16 cellular contexts compared by ENCODE assay signal in genomic region chr17:74457820-74458166, GRCh38. TPM values are rescaled to one million over a fixed set of nuclear protein-coding genes. Genes with fewer than 3 reads are reported as not detected.
A peak's percentile ranks its signal among the peaks of the same experiment; 100 is the strongest.
DNase-seq lines count a peak whose midpoint lies in the region; ATAC-seq and TF ChIP-seq lines count a peak whose summit lies in the region.
"Had no signal": no experiment of that assay in that cellular context is flagged by ENCODE, and none has a peak within 500 bp of the region (broad histone marks: within the 10 kb centered on the region; RNA-seq: fewer than 3 reads in every experiment).

No MANE protein-coding gene starts in this region.

- no peak overlapping the region for H2AFZ ChIP-seq in Loucy (ENCODE audit: low read length)
- peak overlapping the region; percentile 90 for H2AFZ ChIP-seq in parathyroid adenoma

- H3K4me2 ChIP-seq in Loucy (ENCODE audit: low read depth, low read length, poor library complexity, severe bottlenecking) (no peak overlapping the region), parathyroid adenoma (ENCODE audit: low read length) (peak overlapping the region; percentile 35)

- H4K20me1 ChIP-seq in Loucy (ENCODE audit: insufficient read depth, low read length, poor library complexity, severe bottlenecking), result no peaks in the 10 kb centered on the region

- H3K4me3 Mint-ChIP-seq in CD4-positive, alpha-beta memory T cell, result peak overlapping the region in 3 of 8 donors; percentile 26 to 71 (median 56)
- H3K4me3 Mint-ChIP-seq in activated T-helper 2 cell treated with anti-CD3 and anti-CD28 coated beads, Interferon-gamma antibody, Interleukin-2, Interleukin-4, amounts not matched to agents 10 μg/mL and 5 μg/mL and 100 μg/mL, durations not matched to agents 14 hours and 24 hours and 36 hours (ENCODE audit: low read depth), result no peak overlapping the region
- no peak overlapping the region for H3K4me3 Mint-ChIP-seq in stimulated activated naive CD8-positive, alpha-beta T cell treated with anti-CD3 and anti-CD28 coated beads, Interleukin-15, amount 100 ng/mL, for 72 hours
- H3K4me3 Mint-ChIP-seq: activated naive CD4-positive, alpha-beta T cell treated with anti-CD3 and anti-CD28 coated beads, Interleukin-2, amount 10 ng/mL, durations not matched to agents 7 days and 5 days; stimulated activated memory B cell treated with anti-CD40 and anti-IgM and Interleukin-4, amounts not matched to agents 10 μg/mL and 1 μg/mL and 100 μg/mL, for 72 hours had no signal

- H3K9me3 Mint-ChIP-seq in CD4-positive, alpha-beta memory T cell, result no peaks in the 10 kb centered on the region
- H3K9me3 Mint-ChIP-seq in activated T-helper 2 cell treated with anti-CD3 and anti-CD28 coated beads, Interferon-gamma antibody, Interleukin-2, Interleukin-4, amounts not matched to agents 10 μg/mL and 5 μg/mL and 100 μg/mL, durations not matched to agents 14 hours and 24 hours and 36 hours, result no peaks in the 10 kb centered on the region
- H3K9me3 Mint-ChIP-seq in stimulated activated naive CD8-positive, alpha-beta T cell treated with anti-CD3 and anti-CD28 coated beads, Interleukin-15, amount 100 ng/mL, for 72 hours, result no peaks in the 10 kb centered on the region
- H3K9me3 Mint-ChIP-seq: activated naive CD4-positive, alpha-beta T cell treated with anti-CD3 and anti-CD28 coated beads, Interleukin-2, amount 10 ng/mL, durations not matched to agents 7 days and 5 days; nephron; stimulated activated memory B cell treated with anti-CD40 and anti-IgM and Interleukin-4, amounts not matched to agents 10 μg/mL and 1 μg/mL and 100 μg/mL, for 72 hours had no signal

- H3K36me3 ChIP-seq in CD4-positive, alpha-beta memory T cell (ENCODE audit: insufficient read depth, low read length), result no peaks in the 10 kb centered on the region
- H3K36me3 ChIP-seq in Loucy (ENCODE audit: insufficient read depth, low read length) (no peaks in the 10 kb centered on the region), colonic mucosa (no peaks in the 10 kb centered on the region), parathyroid adenoma (ENCODE audit: control insufficient read depth, insufficient read depth, low read length) (no peaks in the 10 kb centered on the region)
- H3K36me3 ChIP-seq: heart left ventricle had no signal

- CTCF ChIA-PET in CD4-positive, alpha-beta memory T cell (lab: Charles Lee; ENCODE audit: partially characterized antibody), result interaction anchor here (0.7 to 9.9 kb wide), 25 partner anchors 8 to 256 kb away, joined by 3 to 105 read pairs (median 5); partner anchors contain the start of genes BTBD17, CD300A, GPR142 and TTYH2

- H3K27me3 Mint-ChIP-seq in CD4-positive, alpha-beta memory T cell, result no peaks in the 10 kb centered on the region
- H3K27me3 Mint-ChIP-seq in activated T-helper 2 cell treated with anti-CD3 and anti-CD28 coated beads, Interferon-gamma antibody, Interleukin-2, Interleukin-4, amounts not matched to agents 10 μg/mL and 5 μg/mL and 100 μg/mL, durations not matched to agents 14 hours and 24 hours and 36 hours (ENCODE audit: low read depth), result peaks cover 2% of the 10 kb centered on the region
- H3K27me3 Mint-ChIP-seq in stimulated activated naive CD8-positive, alpha-beta T cell treated with anti-CD3 and anti-CD28 coated beads, Interleukin-15, amount 100 ng/mL, for 72 hours, result peaks cover 9% of the 10 kb centered on the region

- no peaks in the 10 kb centered on the region for H3K9me3 ChIP-seq in CD4-positive, alpha-beta memory T cell (ENCODE audit: control insufficient read depth in 1 of 2, low read length in 2 of 2)
- H3K9me3 ChIP-seq in Loucy (ENCODE audit: insufficient read depth, low read depth, low read length) (no peaks in the 10 kb centered on the region), colonic mucosa (no peaks in the 10 kb centered on the region), parathyroid adenoma (ENCODE audit: control insufficient read depth, low read length) (no peaks in the 10 kb centered on the region)
- H3K9me3 ChIP-seq: heart left ventricle had no signal

- POLR2A ChIA-PET in CD4-positive, alpha-beta memory T cell (lab: Charles Lee; ENCODE audit: partially characterized antibody), result interaction anchor here (1.0 to 1.9 kb wide), 6 partner anchors 9 to 255 kb away, joined by 3 to 8 read pairs (median 3); partner anchors contain the start of genes CD300A and TTYH2

- no peaks in the 10 kb centered on the region for H3K9me2 ChIP-seq in Loucy (replicated peaks; ENCODE audit: low read depth, low read length)

- H3K4me1 Mint-ChIP-seq in CD4-positive, alpha-beta memory T cell, result peaks cover 20 to 52% (median 34%) of the 10 kb centered on the region in 4 donors
- peaks cover 23% of the 10 kb centered on the region for H3K4me1 Mint-ChIP-seq in activated T-helper 2 cell treated with anti-CD3 and anti-CD28 coated beads, Interferon-gamma antibody, Interleukin-2, Interleukin-4, amounts not matched to agents 10 μg/mL and 5 μg/mL and 100 μg/mL, durations not matched to agents 14 hours and 24 hours and 36 hours (ENCODE audit: low read depth)
- peaks cover 39% of the 10 kb centered on the region for H3K4me1 Mint-ChIP-seq in stimulated activated naive CD8-positive, alpha-beta T cell treated with anti-CD3 and anti-CD28 coated beads, Interleukin-15, amount 100 ng/mL, for 72 hours

- H3K27ac ChIP-seq in CD4-positive, alpha-beta memory T cell (ENCODE audit: low read depth, low read length), result no peak overlapping the region
- H3K27ac ChIP-seq in colonic mucosa (no peak overlapping the region), parathyroid adenoma (no peak overlapping the region)
- H3K27ac ChIP-seq: HL-60, skin epidermis had no signal

- no peaks in the 10 kb centered on the region for H3K36me3 Mint-ChIP-seq in CD4-positive, alpha-beta memory T cell
- H3K36me3 Mint-ChIP-seq in activated T-helper 2 cell treated with anti-CD3 and anti-CD28 coated beads, Interferon-gamma antibody, Interleukin-2, Interleukin-4, amounts not matched to agents 10 μg/mL and 5 μg/mL and 100 μg/mL, durations not matched to agents 14 hours and 24 hours and 36 hours (ENCODE audit: low read depth), result no peaks in the 10 kb centered on the region
- H3K36me3 Mint-ChIP-seq: activated naive CD4-positive, alpha-beta T cell treated with anti-CD3 and anti-CD28 coated beads, Interleukin-2, amount 10 ng/mL, durations not matched to agents 7 days and 5 days; stimulated activated memory B cell treated with anti-CD40 and anti-IgM and Interleukin-4, amounts not matched to agents 10 μg/mL and 1 μg/mL and 100 μg/mL, for 72 hours had no signal

- H3K4me3 ChIP-seq in CD4-positive, alpha-beta memory T cell (ENCODE audit: low read length in 2 of 2), result no peak overlapping the region
- H3K4me3 ChIP-seq in Loucy (ENCODE audit: low read length, poor library complexity, severe bottlenecking), result no peak overlapping the region
- H3K4me3 ChIP-seq in colonic mucosa, result no peak overlapping the region
- H3K4me3 ChIP-seq in parathyroid adenoma (ENCODE audit: low read depth, low read length), result no peak overlapping the region
- H3K4me3 ChIP-seq: skin epidermis had no signal

- intact Hi-C loops in CD4-positive, alpha-beta memory T cell (cut with micrococcal nuclease), result loop anchor here (1.0 kb wide), 5 partner anchors 78 to 254 kb away; partner anchors contain the start of gene RPL38
- intact Hi-C loops in colonic mucosa (cut with DNase I), result loop anchor here (1.0 kb wide), 1 partner anchor 78 kb away; no protein-coding TSS in a partner anchor
- intact Hi-C loops in activated T-helper 2 cell treated with anti-CD3 and anti-CD28 coated beads, Interferon-gamma antibody, Interleukin-2, Interleukin-4, amounts not matched to agents 10 μg/mL and 5 μg/mL and 100 μg/mL, durations not matched to agents 14 hours and 24 hours and 36 hours (cut with micrococcal nuclease), result loop anchor here (1.0 to 5.0 kb wide), 4 partner anchors 35 to 160 kb away; no protein-coding TSS in a partner anchor

- H3K4me1 ChIP-seq in CD4-positive, alpha-beta memory T cell (ENCODE audit: insufficient read depth, low read length), result peaks cover 56% of the 10 kb centered on the region
- H3K4me1 ChIP-seq in Loucy (ENCODE audit: insufficient read depth, low read length, poor library complexity, severe bottlenecking), result peaks cover 6% of the 10 kb centered on the region
- H3K4me1 ChIP-seq in colonic mucosa, result peaks cover 16% of the 10 kb centered on the region
- H3K4me1 ChIP-seq in parathyroid adenoma, result peaks cover 24% of the 10 kb centered on the region

- H3K27ac Mint-ChIP-seq in CD4-positive, alpha-beta memory T cell, result peak overlapping the region in 4 of 7 donors; percentile 43 to 77 (median 60)
- no peak overlapping the region for H3K27ac Mint-ChIP-seq in activated T-helper 2 cell treated with anti-CD3 and anti-CD28 coated beads, Interferon-gamma antibody, Interleukin-2, Interleukin-4, amounts not matched to agents 10 μg/mL and 5 μg/mL and 100 μg/mL, durations not matched to agents 14 hours and 24 hours and 36 hours
- no peak overlapping the region for H3K27ac Mint-ChIP-seq in stimulated activated naive CD8-positive, alpha-beta T cell treated with anti-CD3 and anti-CD28 coated beads, Interleukin-15, amount 100 ng/mL, for 72 hours

- no peak overlapping the region for H3K9ac ChIP-seq in Loucy (ENCODE audit: low read depth, low read length, poor library complexity, severe bottlenecking)
- H3K9ac ChIP-seq in colonic mucosa (ENCODE audit: low read depth in 2 of 2, low read length in 2 of 2), result no peak overlapping the region
- no peak overlapping the region for H3K9ac ChIP-seq in parathyroid adenoma

- no peak for ATAC-seq in stimulated activated naive CD8-positive, alpha-beta T cell treated with anti-CD3 and anti-CD28 coated beads, Interleukin-15, amount 100 ng/mL, for 72 hours

- H3F3A ChIP-seq in Loucy (ENCODE audit: low read depth), result no peaks in the 10 kb centered on the region

- no peaks in the 10 kb centered on the region for H3K79me2 ChIP-seq in Loucy (ENCODE audit: insufficient read depth, low read length)
- H3K79me2 ChIP-seq in parathyroid adenoma, result no peaks in the 10 kb centered on the region

- H3K27me3 ChIP-seq in CD4-positive, alpha-beta memory T cell (ENCODE audit: insufficient read depth, low read length), result no peaks in the 10 kb centered on the region
- peaks cover 37% of the 10 kb centered on the region for H3K27me3 ChIP-seq in Loucy (ENCODE audit: insufficient read depth, low read length, poor library complexity, severe bottlenecking)
- H3K27me3 ChIP-seq in colonic mucosa, result no peaks in the 10 kb centered on the region
- no peaks in the 10 kb centered on the region for H3K27me3 ChIP-seq in parathyroid adenoma (ENCODE audit: control insufficient read depth, insufficient read depth, low read length)

- peak; percentile 20 for TF ChIP-seq CTCF in Loucy (conservative IDR thresholded peaks at IDR 0.05; ENCODE audit: low read length)
- TF ChIP-seq CTCF in colonic mucosa (IDR thresholded peaks at IDR 0.05), result peak; percentile 38
- no peak for TF ChIP-seq CTCF in parathyroid adenoma (IDR thresholded peaks at IDR 0.05)

- DNase-seq in CD4-positive, alpha-beta memory T cell, result no peak
- DNase-seq in colonic mucosa (no peak), activated gamma-delta T cell (lab: John Stamatoyannopoulos, UW) (no peak), NCI-H524 treated with DMSO at 0.1 percent for 48 hours (lab: John Stamatoyannopoulos, UW) (no peak)
- no peak for DNase-seq in activated T-helper 2 cell treated with anti-CD3 and anti-CD28 coated beads, Interferon-gamma antibody, Interleukin-2, Interleukin-4, amounts not matched to agents 10 μg/mL and 5 μg/mL and 100 μg/mL, durations not matched to agents 14 hours and 24 hours and 36 hours (ENCODE audit: low spot score)
- DNase-seq in stimulated activated naive CD8-positive, alpha-beta T cell treated with anti-CD3 and anti-CD28 coated beads, Interleukin-15, amount 100 ng/mL, for 72 hours, result no peak

RNA-seq across cellular contexts. Expression of gene CD300A, which starts 8.6 kb away (rescaled TPM):
- 10 to 100 TPM; 27.6 to 28.8 TPM for total RNA-seq in CD4-positive, alpha-beta memory T cell
- polyA plus RNA-seq in CD4-positive, alpha-beta memory T cell, result 10 to 100 TPM; 38.7 to 51.4 TPM
- total RNA-seq in colonic mucosa, result 1 to 10 TPM; 3.1 to 5.6 TPM
- 16.6 and 16.7 TPM in 2 replicates for total RNA-seq in activated T-helper 2 cell treated with anti-CD3 and anti-CD28 coated beads, Interferon-gamma antibody, Interleukin-2, Interleukin-4, amounts not matched to agents 10 μg/mL and 5 μg/mL and 100 μg/mL, durations not matched to agents 14 hours and 24 hours and 36 hours
- total RNA-seq: IMR-90, pulmonary artery endothelial cell had no signal
- polyA plus RNA-seq: IMR-90 had no signal

RNA-seq across cellular contexts. Expression of gene GPRC5C, which starts 25.9 kb away (rescaled TPM):
- not detected for total RNA-seq in CD4-positive, alpha-beta memory T cell
- not detected for polyA plus RNA-seq in CD4-positive, alpha-beta memory T cell
- total RNA-seq in colonic mucosa, result 100 to 1,000 TPM; 139 to 193 TPM
- 0.44 and 0.89 TPM in 2 replicates for total RNA-seq in activated T-helper 2 cell treated with anti-CD3 and anti-CD28 coated beads, Interferon-gamma antibody, Interleukin-2, Interleukin-4, amounts not matched to agents 10 μg/mL and 5 μg/mL and 100 μg/mL, durations not matched to agents 14 hours and 24 hours and 36 hours
- total RNA-seq: IMR-90, pulmonary artery endothelial cell had no signal
- polyA plus RNA-seq: IMR-90 had no signal

Comparison
In these comparisons a context has a peak if more than half of its experiments do, and no peak if none do; other contexts are left out.
1. H3K27ac Mint-ChIP-seq: peak in CD4-positive, alpha-beta memory T cell (4 of 7); none in activated T-helper 2 cell treated with anti-CD3 and anti-CD28 coated beads, Interferon-gamma antibody, Interleukin-2, Interleukin-4, amounts not matched to agents 10 μg/mL and 5 μg/mL and 100 μg/mL, durations not matched to agents 14 hours and 24 hours and 36 hours (single experiment) and stimulated activated naive CD8-positive, alpha-beta T cell treated with anti-CD3 and anti-CD28 coated beads, Interleukin-15, amount 100 ng/mL, for 72 hours (0 of 2).
2. RNA of gene GPRC5C, which starts 25.9 kb away (total RNA-seq): 139 to 193 TPM in colonic mucosa; 0.44 to 0.89 TPM in activated T-helper 2 cell treated with anti-CD3 and anti-CD28 coated beads, Interferon-gamma antibody, Interleukin-2, Interleukin-4, amounts not matched to agents 10 μg/mL and 5 μg/mL and 100 μg/mL, durations not matched to agents 14 hours and 24 hours and 36 hours and not detected in CD4-positive, alpha-beta memory T cell; every median in the first group is over 10 times any median in the second.